10 cellular contexts compared by ENCODE assay signal in the genomic region with DNA sequence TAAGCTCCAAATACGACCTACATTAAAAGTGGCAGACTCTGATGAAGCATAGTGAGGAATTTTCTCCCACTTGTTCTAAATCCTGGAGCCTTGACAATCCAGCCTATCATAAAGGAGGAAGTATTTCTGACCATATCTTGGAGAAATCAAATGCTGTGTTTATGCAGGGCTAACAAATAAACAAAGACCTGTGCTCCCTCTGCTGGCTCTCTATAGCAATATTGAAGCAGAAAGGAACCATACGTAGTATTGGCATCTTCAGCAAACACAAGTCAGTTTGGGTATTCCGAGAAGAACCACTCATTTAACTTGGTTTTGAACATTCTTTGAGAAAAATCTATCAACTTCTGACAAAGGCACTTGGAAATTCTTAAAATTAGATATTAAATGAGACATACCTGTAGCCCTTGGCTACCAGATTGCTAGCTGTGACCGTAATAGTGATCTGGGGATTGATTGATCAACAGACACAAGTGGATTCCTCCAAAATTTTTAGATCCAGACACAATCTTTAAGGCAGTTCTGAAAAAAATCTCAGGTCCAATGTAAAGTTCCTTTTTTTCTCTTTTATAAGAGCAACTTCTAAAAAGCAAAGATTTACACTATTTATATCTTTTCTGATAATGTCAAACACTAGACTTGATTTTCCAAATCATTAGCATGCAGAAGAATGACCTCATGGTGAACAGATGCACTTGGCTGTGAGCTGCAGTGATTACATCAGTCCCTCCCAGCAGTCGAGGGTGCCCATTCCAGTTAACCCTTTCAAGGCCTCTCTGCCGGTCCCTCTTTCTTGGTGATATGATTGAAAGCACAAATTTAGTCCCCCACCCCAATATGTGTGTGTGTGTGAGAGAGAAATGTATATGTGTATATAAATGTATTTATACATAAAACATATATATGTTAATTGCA. TPM values are rescaled to one million over a fixed set of nuclear protein-coding genes. Genes with fewer than 3 reads are reported as not detected.
DNase-seq lines count a peak whose midpoint lies in the region; ATAC-seq and TF ChIP-seq lines count a peak whose summit lies in the region.
"Had no signal": no experiment of that assay in that cellular context is flagged by ENCODE, and none has a peak within 500 bp of the region (broad histone marks: within the 10 kb centered on the region; RNA-seq: fewer than 3 reads in every experiment).

No MANE protein-coding gene starts in this region.

- no peaks in the 10 kb centered on the region for H3K27me3 Mint-ChIP-seq in CD4-positive, alpha-beta memory T cell

- DNase-seq in AG10803 (ENCODE audit: low read depth) (peak; percentile 6), HFF-Myc (ENCODE audit: extremely low read depth, low read depth) (peak; percentile 15), OCI-M1 (lab: John Stamatoyannopoulos, UW) (peak; percentile 24), fibroblast of the conjunctiva (ENCODE audit: low read depth) (peak; percentile 10)
- no peak for DNase-seq in activated effector memory CD4-positive, alpha-beta T cell treated with Interleukin-2 at 50 U/mL for 16 hours
- DNase-seq in CD4-positive, alpha-beta memory T cell: no peak
- DNase-seq in activated CD4-positive, alpha-beta T cell treated with anti-CD3 and anti-CD28 coated beads for 48 hours: no peak
- DNase-seq: adrenal gland, MV-4-11 had no signal

- H3K36me3 Mint-ChIP-seq in CD4-positive, alpha-beta memory T cell: peaks cover 24 to 44% of the 10 kb centered on the region in 2 donors

- H3K9me3 Mint-ChIP-seq in CD4-positive, alpha-beta memory T cell: peaks cover 0 to 2% (median 0%) of the 10 kb centered on the region in 8 donors

- H3K4me3 ChIP-seq in AG10803 (ENCODE audit: low read length) (no peak overlapping the region), HFF-Myc (replicated peaks; ENCODE audit: low read depth, low read length) (no peak overlapping the region)
- H3K4me3 ChIP-seq in CD4-positive, alpha-beta memory T cell (ENCODE audit: low read length in 2 of 2): no peak overlapping the region
- H3K4me3 ChIP-seq: adrenal gland had no signal

- H3K27ac Mint-ChIP-seq in CD4-positive, alpha-beta memory T cell: no peak overlapping the region

- intact Hi-C loops in CD4-positive, alpha-beta memory T cell (cut with micrococcal nuclease): no loop called here

- POLR2A ChIA-PET in CD4-positive, alpha-beta memory T cell (lab: Charles Lee; ENCODE audit: partially characterized antibody): no interaction called here

- ATAC-seq in HG02759 (IDR thresholded peaks at IDR 0.05; ENCODE audit: unreplicated experiment): no peak

- TF ChIP-seq CTCF in AG10803 (conservative IDR thresholded peaks at IDR 0.05; ENCODE audit: low read length): peak; percentile 39
- peak; percentile 50 for TF ChIP-seq CTCF in HFF-Myc (IDR thresholded peaks at IDR 0.05; ENCODE audit: low read depth, low read length, missing control alignments)

- no peaks in the 10 kb centered on the region for H3K36me3 ChIP-seq in CD4-positive, alpha-beta memory T cell (ENCODE audit: insufficient read depth, low read length)
- H3K36me3 ChIP-seq: adrenal gland had no signal

- no peaks in the 10 kb centered on the region for H3K4me1 ChIP-seq in CD4-positive, alpha-beta memory T cell (ENCODE audit: insufficient read depth, low read length)

- no peak overlapping the region for H3K27ac ChIP-seq in CD4-positive, alpha-beta memory T cell (ENCODE audit: low read depth, low read length)
- H3K27ac ChIP-seq: adrenal gland had no signal

- no peaks in the 10 kb centered on the region for H3K27me3 ChIP-seq in CD4-positive, alpha-beta memory T cell (ENCODE audit: insufficient read depth, low read length)
- H3K27me3 ChIP-seq: adrenal gland had no signal

- H3K4me1 Mint-ChIP-seq in CD4-positive, alpha-beta memory T cell: peaks cover 0 to 5% (median 0%) of the 10 kb centered on the region in 4 donors

- no peaks in the 10 kb centered on the region for H3K9me3 ChIP-seq in CD4-positive, alpha-beta memory T cell (ENCODE audit: control insufficient read depth in 1 of 2, low read length in 2 of 2)
- H3K9me3 ChIP-seq: adrenal gland had no signal

- no peak overlapping the region for H3K4me3 Mint-ChIP-seq in CD4-positive, alpha-beta memory T cell

- CTCF ChIA-PET in CD4-positive, alpha-beta memory T cell (lab: Charles Lee; ENCODE audit: partially characterized antibody): interaction anchor here (0.6 kb wide), 1 partner anchor 40 kb away, joined by 3 read pairs; no protein-coding TSS in a partner anchor

RNA-seq across cellular contexts. Expression of a gene that starts 40.2 kb away (rescaled TPM):
- total RNA-seq in CD4-positive, alpha-beta memory T cell: not detected
- polyA plus RNA-seq in CD4-positive, alpha-beta memory T cell: not detected

Comparison
In these comparisons a context has a peak if more than half of its experiments do, and no peak if none do; other contexts are left out.
1. DNase-seq: peak in AG10803 (single experiment), HFF-Myc (single experiment), OCI-M1 (single experiment) and fibroblast of the conjunctiva (single experiment); none in activated effector memory CD4-positive, alpha-beta T cell treated with Interleukin-2 at 50 U/mL for 16 hours (single experiment), CD4-positive, alpha-beta memory T cell (0 of 5) and activated CD4-positive, alpha-beta T cell treated with anti-CD3 and anti-CD28 coated beads for 48 hours (single experiment).